ENCODE assay signal across 1 cellular context in genomic region chr11:104033134-104033533, GRCh38.
TF ChIP-seq lines count a peak whose summit lies in the region.

No MANE protein-coding gene starts in this region.

TF ChIP-seq in A549, 52 proteins besides CTCF, POLR2A, EP300 and RAD21 (continued from another document):
- TF ChIP-seq MAZ (IDR thresholded peaks at IDR 0.05; ENCODE audit: borderline replicate concordance, low read depth, low read length) (no peak), CEBPB (IDR thresholded peaks at IDR 0.05) (peak; percentile 89 to 97)
